14 cellular contexts compared by ENCODE assay signal in the genomic region with DNA sequence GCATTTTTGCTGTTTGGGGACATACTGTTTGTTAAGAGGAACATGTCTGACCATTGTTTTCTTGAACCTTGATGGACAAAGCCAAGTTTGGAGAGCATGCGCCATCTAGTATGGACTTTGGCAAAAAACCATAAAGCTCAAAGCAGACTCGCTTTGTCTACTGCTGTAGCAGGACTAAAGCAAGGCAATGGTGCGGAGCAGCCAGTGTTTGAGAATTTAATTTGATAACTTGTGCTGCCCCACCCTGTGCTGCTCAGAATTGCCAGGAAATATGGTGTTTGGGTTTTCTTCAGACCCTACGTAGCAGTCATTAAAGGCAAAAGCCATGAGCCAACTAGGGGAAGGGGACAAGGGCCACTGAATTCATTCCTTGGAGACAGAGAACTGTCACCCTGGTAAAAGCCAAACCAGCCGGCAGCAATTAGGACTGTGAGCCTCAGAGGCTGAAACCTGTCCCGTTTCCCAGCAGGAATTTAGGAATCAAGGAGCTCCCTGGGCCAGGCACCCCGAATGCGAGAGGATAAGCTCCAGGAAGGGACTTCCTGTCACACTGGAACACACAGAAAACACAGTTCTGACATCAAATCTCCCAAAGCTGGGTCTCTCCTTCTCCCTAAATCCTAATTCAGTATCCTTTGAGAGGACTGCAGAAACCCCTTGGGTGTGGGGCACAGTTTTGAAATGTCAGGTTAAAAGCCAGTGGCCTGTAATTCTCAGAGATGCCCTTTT. TPM values are rescaled to one million over a fixed set of nuclear protein-coding genes. Genes with fewer than 3 reads are reported as not detected.
DNase-seq lines count a peak whose midpoint lies in the region; ATAC-seq, FAIRE-seq and TF ChIP-seq lines count a peak whose summit lies in the region.
"Had no signal": no experiment of that assay in that cellular context is flagged by ENCODE, and none has a peak within 500 bp of the region (broad histone marks: within the 10 kb centered on the region; RNA-seq: fewer than 3 reads in every experiment).

No MANE protein-coding gene starts in this region.

- no peak overlapping the region for H3K9ac ChIP-seq in astrocyte (ENCODE audit: low read length)

- DNase-seq in astrocyte (ENCODE audit: low read depth) (no peak), heart right ventricle (no peak), posterior vena cava (ENCODE audit: low spot score) (peak; percentile 31), ureter (ENCODE audit: low spot score) (peak; percentile 41), activated T-cell treated with anti-CD3 and anti-CD28 coated beads for 4 hours (no peak)
- DNase-seq: activated CD4-positive, alpha-beta T cell treated with anti-CD3 and anti-CD28 coated beads for 1 hour; activated CD8-positive, alpha-beta memory T cell treated with anti-CD3 and anti-CD28 coated beads, Interleukin-2, amount 50 U/mL, for 4 hours; activated naive CD4-positive, alpha-beta T cell treated with anti-CD3 and anti-CD28 coated beads, Interleukin-2, amount 10 ng/mL, durations not matched to agents 7 days and 5 days; NCI-H510A had no signal

- no peaks in the 10 kb centered on the region for H3K79me2 ChIP-seq in astrocyte (ENCODE audit: insufficient read depth, low read length)

- ATAC-seq in heart right ventricle (peak in 6 of 8 donors; percentile 24 to 51 (median 32)), GM19463 (IDR thresholded peaks at IDR 0.05; ENCODE audit: unreplicated experiment) (no peak), GM19467 (IDR thresholded peaks at IDR 0.05; ENCODE audit: unreplicated experiment) (no peak)

- intact Hi-C loops in heart right ventricle (cut with DNase I), result no loop called here
- intact Hi-C loops in posterior vena cava (cut with DNase I), result no loop called here

- peaks cover 15% of the 10 kb centered on the region for H3K36me3 ChIP-seq in astrocyte (ENCODE audit: insufficient read depth, low read length)
- H3K36me3 ChIP-seq in heart right ventricle, result peaks cover 0 to 72% (median 19%) of the 10 kb centered on the region in 9 donors

- peaks cover 7% of the 10 kb centered on the region for H3K4me1 Mint-ChIP-seq in astrocyte (ENCODE audit: low read depth, unreplicated experiment)
- H3K4me1 Mint-ChIP-seq: activated naive CD4-positive, alpha-beta T cell treated with anti-CD3 and anti-CD28 coated beads, Interleukin-2, amount 10 ng/mL, durations not matched to agents 7 days and 5 days had no signal

- no peak overlapping the region for H3K4me3 ChIP-seq in astrocyte (ENCODE audit: insufficient read depth, low read depth, low read length)
- no peak overlapping the region for H3K4me3 ChIP-seq in heart right ventricle

- H3K27ac ChIP-seq in astrocyte (ENCODE audit: low read depth, low read length), result no peak overlapping the region
- peak overlapping the region; percentile 42 to 86 (median 72) for H3K27ac ChIP-seq in heart right ventricle

- no peak overlapping the region for H3K4me2 ChIP-seq in astrocyte (ENCODE audit: low read length)

- no peak overlapping the region for H2AFZ ChIP-seq in astrocyte (ENCODE audit: low read depth, low read length)

- H4K20me1 ChIP-seq in astrocyte (ENCODE audit: insufficient read depth, low read length), result peaks cover 23% of the 10 kb centered on the region

- no peak overlapping the region for H3K4me3 Mint-ChIP-seq in astrocyte (ENCODE audit: unreplicated experiment)
- H3K4me3 Mint-ChIP-seq: activated naive CD4-positive, alpha-beta T cell treated with anti-CD3 and anti-CD28 coated beads, Interleukin-2, amount 10 ng/mL, durations not matched to agents 7 days and 5 days; central memory CD8-positive, alpha-beta T cell; memory B cell had no signal

- no peaks in the 10 kb centered on the region for H3K9me3 Mint-ChIP-seq in astrocyte (ENCODE audit: unreplicated experiment)
- H3K9me3 Mint-ChIP-seq: activated naive CD4-positive, alpha-beta T cell treated with anti-CD3 and anti-CD28 coated beads, Interleukin-2, amount 10 ng/mL, durations not matched to agents 7 days and 5 days; central memory CD8-positive, alpha-beta T cell; memory B cell had no signal

- FAIRE-seq in astrocyte (lab: Jason Lieb, UNC), result no peak
- FAIRE-seq: G401.6 had no signal

- WGBS in heart right ventricle, 2 donors, result 55 to 60% methylated on average over 8 of the region's 8 CpGs

- peak overlapping the region; percentile 18 for H3K27ac Mint-ChIP-seq in astrocyte (ENCODE audit: unreplicated experiment)

- TF ChIP-seq CTCF in astrocyte (IDR thresholded peaks at IDR 0.05; ENCODE audit: insufficient read depth, low read depth, low read length), result no peak
- no peak for TF ChIP-seq CTCF in heart right ventricle (IDR thresholded peaks at IDR 0.05)

- H3K27me3 Mint-ChIP-seq in astrocyte (ENCODE audit: low read depth, unreplicated experiment), result no peaks in the 10 kb centered on the region
- H3K27me3 Mint-ChIP-seq: activated naive CD4-positive, alpha-beta T cell treated with anti-CD3 and anti-CD28 coated beads, Interleukin-2, amount 10 ng/mL, durations not matched to agents 7 days and 5 days; central memory CD8-positive, alpha-beta T cell; memory B cell had no signal

- peaks cover 7% of the 10 kb centered on the region for H3K4me1 ChIP-seq in astrocyte (ENCODE audit: insufficient read depth, low read length)
- H3K4me1 ChIP-seq in heart right ventricle, result peaks cover 15 to 67% (median 57%) of the 10 kb centered on the region in 9 donors

- H3K9me3 ChIP-seq in astrocyte (ENCODE audit: insufficient read depth, low read depth, low read length), result no peaks in the 10 kb centered on the region
- H3K9me3 ChIP-seq in heart right ventricle, result no peaks in the 10 kb centered on the region

- H3K27me3 ChIP-seq in astrocyte (ENCODE audit: insufficient read depth, low read length) (no peaks in the 10 kb centered on the region), heart right ventricle (no peaks in the 10 kb centered on the region)

- H3K36me3 Mint-ChIP-seq in astrocyte (ENCODE audit: low read depth, unreplicated experiment), result peaks cover 11% of the 10 kb centered on the region

RNA-seq across cellular contexts. Expression of a gene that starts 1.1 kb away (rescaled TPM):
- total RNA-seq in astrocyte (2.5 and 3.2 TPM in 2 replicates), heart right ventricle (1 to 10 TPM in 9 of 10 donors, under 1 TPM in 1; 1.00 to 2.9 (median 1.7) TPM), posterior vena cava (1 to 10 TPM; 5.6 to 6.3 TPM), ureter (5.2 TPM)
- polyA plus RNA-seq in heart right ventricle, result 1 to 10 TPM; 1.3 to 8.4 TPM

RNA-seq across cellular contexts. Expression of a gene that starts 29.1 kb away (rescaled TPM):
- 87.1 and 91.9 TPM in 2 replicates for total RNA-seq in astrocyte
- total RNA-seq in heart right ventricle, result 100 to 1,000 TPM in 2 of 10 donors, 10 to 100 TPM in 8; 76.4 to 138 (median 86.3) TPM
- polyA plus RNA-seq in heart right ventricle, result 10 to 100 TPM; 31.2 to 31.7 TPM
- 100 to 1,000 TPM; 135 to 138 TPM for total RNA-seq in posterior vena cava
- 130 TPM for total RNA-seq in ureter

RNA-seq across cellular contexts. Expression of a gene that starts 34.8 kb away (rescaled TPM):
- 26.6 and 30.0 TPM in 2 replicates for total RNA-seq in astrocyte
- total RNA-seq in heart right ventricle, result 10 to 100 TPM; 41.2 to 70.6 (median 52.6) TPM
- 10 to 100 TPM; 22.9 to 58.0 TPM for polyA plus RNA-seq in heart right ventricle
- 10 to 100 TPM; 15.9 to 16.4 TPM for total RNA-seq in posterior vena cava
- 32.9 TPM for total RNA-seq in ureter

RNA-seq across cellular contexts. Expression of a gene that starts 45.0 kb away (rescaled TPM):
- total RNA-seq in astrocyte (8.1 and 11.6 TPM in 2 replicates), heart right ventricle (1 to 10 TPM; 1.1 to 2.6 (median 1.6) TPM), posterior vena cava (1 to 10 TPM; 7.9 to 9.3 TPM), ureter (9.8 TPM)
- 1 to 10 TPM; 1.1 to 1.2 TPM for polyA plus RNA-seq in heart right ventricle

RNA-seq across cellular contexts. Expression of a gene that starts 45.5 kb away (rescaled TPM):
- 21.1 and 25.7 TPM in 2 replicates for total RNA-seq in astrocyte
- 10 to 100 TPM in 2 of 10 donors, 1 to 10 TPM in 8; 5.6 to 15.0 (median 7.9) TPM for total RNA-seq in heart right ventricle
- 10 to 100 TPM; 10.9 to 29.4 TPM for polyA plus RNA-seq in heart right ventricle
- total RNA-seq in posterior vena cava, result 10 to 100 TPM; 16.6 to 22.8 TPM
- total RNA-seq in ureter, result 50.1 TPM

Comparison
In these comparisons a context has a peak if more than half of its experiments do, and no peak if none do; other contexts are left out.
1. DNase-seq: peak in posterior vena cava (single experiment) and ureter (single experiment); none in astrocyte (single experiment), heart right ventricle (0 of 2) and activated T-cell treated with anti-CD3 and anti-CD28 coated beads for 4 hours (single experiment).
2. ATAC-seq: peak in heart right ventricle (6 of 8); none in GM19463 (single experiment) and GM19467 (single experiment).